Comparison of ENCODE assay signal across 2 cellular contexts in genomic region chr13:102798653-102799543, GRCh38.
TF ChIP-seq lines count a peak whose summit lies in the region.

A gene with protein sequence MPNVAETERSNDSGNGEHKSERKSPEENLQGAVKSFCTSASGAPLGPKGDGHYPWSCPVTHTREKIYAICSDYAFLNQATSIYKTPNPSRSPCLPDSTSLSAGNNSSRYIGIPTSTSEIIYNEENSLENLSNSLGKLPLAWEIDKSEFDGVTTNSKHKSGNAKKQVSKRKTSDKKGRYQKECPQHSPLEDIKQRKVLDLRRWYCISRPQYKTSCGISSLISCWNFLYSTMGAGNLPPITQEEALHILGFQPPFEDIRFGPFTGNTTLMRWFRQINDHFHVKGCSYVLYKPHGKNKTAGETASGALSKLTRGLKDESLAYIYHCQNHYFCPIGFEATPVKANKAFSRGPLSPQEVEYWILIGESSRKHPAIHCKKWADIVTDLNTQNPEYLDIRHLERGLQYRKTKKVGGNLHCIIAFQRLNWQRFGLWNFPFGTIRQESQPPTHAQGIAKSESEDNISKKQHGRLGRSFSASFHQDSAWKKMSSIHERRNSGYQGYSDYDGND (plus strand): TSS chr13:102799119. CDS start chr13:102807268, 8,149 bp downstream.
Gene POGLUT2 (minus strand): TSS chr13:102798976. CDS start chr13:102798670, 306 bp downstream.

TF ChIP-seq in HEK293, 187 proteins besides CTCF, POLR2A, EP300 and RAD21 (continued from another document and continues in another):
- TF ChIP-seq ZBTB11 (tag by site-specific recombination; conservative IDR thresholded peaks at IDR 0.05; ENCODE audit: low read depth), result no peak; the same call in 1 of the 2 replicates
- TF ChIP-seq ZNF629 (tag by site-specific recombination; IDR thresholded peaks at IDR 0.05), result peak; percentile 23; the same call in 1 of the 2 replicates
- no peak for TF ChIP-seq ZNF707 (tag by site-specific recombination; IDR thresholded peaks at IDR 0.05)
- TF ChIP-seq ZNF558 (tag by site-specific recombination; IDR thresholded peaks at IDR 0.05), result no peak
- TF ChIP-seq EGR2 (tag by site-specific recombination; IDR thresholded peaks at IDR 0.05; ENCODE audit: low read depth), result no peak
- TF ChIP-seq ZNF404 (tag by site-specific recombination; IDR thresholded peaks at IDR 0.05), result no peak
- TF ChIP-seq, protein P1, sequence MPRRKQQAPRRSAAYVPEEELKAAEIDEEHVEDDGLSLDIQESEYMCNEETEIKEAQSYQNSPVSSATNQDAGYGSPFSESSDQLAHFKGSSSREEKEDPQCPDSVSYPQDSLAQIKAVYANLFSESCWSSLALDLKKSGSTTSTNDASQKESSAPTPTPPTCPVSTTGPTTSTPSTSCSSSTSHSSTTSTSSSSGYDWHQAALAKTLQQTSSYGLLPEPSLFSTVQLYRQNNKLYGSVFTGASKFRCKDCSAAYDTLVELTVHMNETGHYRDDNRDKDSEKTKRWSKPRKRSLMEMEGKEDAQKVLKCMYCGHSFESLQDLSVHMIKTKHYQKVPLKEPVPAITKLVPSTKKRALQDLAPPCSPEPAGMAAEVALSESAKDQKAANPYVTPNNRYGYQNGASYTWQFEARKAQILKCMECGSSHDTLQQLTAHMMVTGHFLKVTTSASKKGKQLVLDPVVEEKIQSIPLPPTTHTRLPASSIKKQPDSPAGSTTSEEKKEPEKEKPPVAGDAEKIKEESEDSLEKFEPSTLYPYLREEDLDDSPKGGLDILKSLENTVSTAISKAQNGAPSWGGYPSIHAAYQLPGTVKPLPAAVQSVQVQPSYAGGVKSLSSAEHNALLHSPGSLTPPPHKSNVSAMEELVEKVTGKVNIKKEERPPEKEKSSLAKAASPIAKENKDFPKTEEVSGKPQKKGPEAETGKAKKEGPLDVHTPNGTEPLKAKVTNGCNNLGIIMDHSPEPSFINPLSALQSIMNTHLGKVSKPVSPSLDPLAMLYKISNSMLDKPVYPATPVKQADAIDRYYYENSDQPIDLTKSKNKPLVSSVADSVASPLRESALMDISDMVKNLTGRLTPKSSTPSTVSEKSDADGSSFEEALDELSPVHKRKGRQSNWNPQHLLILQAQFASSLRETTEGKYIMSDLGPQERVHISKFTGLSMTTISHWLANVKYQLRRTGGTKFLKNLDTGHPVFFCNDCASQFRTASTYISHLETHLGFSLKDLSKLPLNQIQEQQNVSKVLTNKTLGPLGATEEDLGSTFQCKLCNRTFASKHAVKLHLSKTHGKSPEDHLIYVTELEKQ (tag by site-specific recombination; IDR thresholded peaks at IDR 0.05; ENCODE audit: borderline replicate concordance), result peak; percentile 42; the same call in 1 of the 2 replicates
- TF ChIP-seq, protein P2, sequence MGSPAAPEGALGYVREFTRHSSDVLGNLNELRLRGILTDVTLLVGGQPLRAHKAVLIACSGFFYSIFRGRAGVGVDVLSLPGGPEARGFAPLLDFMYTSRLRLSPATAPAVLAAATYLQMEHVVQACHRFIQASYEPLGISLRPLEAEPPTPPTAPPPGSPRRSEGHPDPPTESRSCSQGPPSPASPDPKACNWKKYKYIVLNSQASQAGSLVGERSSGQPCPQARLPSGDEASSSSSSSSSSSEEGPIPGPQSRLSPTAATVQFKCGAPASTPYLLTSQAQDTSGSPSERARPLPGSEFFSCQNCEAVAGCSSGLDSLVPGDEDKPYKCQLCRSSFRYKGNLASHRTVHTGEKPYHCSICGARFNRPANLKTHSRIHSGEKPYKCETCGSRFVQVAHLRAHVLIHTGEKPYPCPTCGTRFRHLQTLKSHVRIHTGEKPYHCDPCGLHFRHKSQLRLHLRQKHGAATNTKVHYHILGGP (tag by site-specific recombination; IDR thresholded peaks at IDR 0.05), result no peak
- no peak for TF ChIP-seq ZNF350 (tag by site-specific recombination; IDR thresholded peaks at IDR 0.05)
- TF ChIP-seq ZSCAN16 (tag by site-specific recombination; IDR thresholded peaks at IDR 0.05), result no peak
- peak; percentile 53 for TF ChIP-seq SP7 (tag by site-specific recombination; IDR thresholded peaks at IDR 0.05)
- TF ChIP-seq, protein P3, sequence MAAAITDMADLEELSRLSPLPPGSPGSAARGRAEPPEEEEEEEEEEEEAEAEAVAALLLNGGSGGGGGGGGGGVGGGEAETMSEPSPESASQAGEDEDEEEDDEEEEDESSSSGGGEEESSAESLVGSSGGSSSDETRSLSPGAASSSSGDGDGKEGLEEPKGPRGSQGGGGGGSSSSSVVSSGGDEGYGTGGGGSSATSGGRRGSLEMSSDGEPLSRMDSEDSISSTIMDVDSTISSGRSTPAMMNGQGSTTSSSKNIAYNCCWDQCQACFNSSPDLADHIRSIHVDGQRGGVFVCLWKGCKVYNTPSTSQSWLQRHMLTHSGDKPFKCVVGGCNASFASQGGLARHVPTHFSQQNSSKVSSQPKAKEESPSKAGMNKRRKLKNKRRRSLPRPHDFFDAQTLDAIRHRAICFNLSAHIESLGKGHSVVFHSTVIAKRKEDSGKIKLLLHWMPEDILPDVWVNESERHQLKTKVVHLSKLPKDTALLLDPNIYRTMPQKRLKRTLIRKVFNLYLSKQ (tag by site-specific recombination; IDR thresholded peaks at IDR 0.05; ENCODE audit: borderline replicate concordance), result no peak
- TF ChIP-seq ZNF776 (tag by site-specific recombination; IDR thresholded peaks at IDR 0.05; ENCODE audit: borderline replicate concordance), result no peak

TF ChIP-seq in SK-N-SH, 30 proteins besides CTCF, POLR2A, EP300 and RAD21 (continued from another document):
- TF ChIP-seq, protein P4, sequence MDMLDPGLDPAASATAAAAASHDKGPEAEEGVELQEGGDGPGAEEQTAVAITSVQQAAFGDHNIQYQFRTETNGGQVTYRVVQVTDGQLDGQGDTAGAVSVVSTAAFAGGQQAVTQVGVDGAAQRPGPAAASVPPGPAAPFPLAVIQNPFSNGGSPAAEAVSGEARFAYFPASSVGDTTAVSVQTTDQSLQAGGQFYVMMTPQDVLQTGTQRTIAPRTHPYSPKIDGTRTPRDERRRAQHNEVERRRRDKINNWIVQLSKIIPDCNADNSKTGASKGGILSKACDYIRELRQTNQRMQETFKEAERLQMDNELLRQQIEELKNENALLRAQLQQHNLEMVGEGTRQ (IDR thresholded peaks at IDR 0.05; ENCODE audit: borderline replicate concordance, low read depth, low read length), result 0 out of 2 replicates have a peak, but pooled peaks have one; percentile 36
- TF ChIP-seq, protein P5, sequence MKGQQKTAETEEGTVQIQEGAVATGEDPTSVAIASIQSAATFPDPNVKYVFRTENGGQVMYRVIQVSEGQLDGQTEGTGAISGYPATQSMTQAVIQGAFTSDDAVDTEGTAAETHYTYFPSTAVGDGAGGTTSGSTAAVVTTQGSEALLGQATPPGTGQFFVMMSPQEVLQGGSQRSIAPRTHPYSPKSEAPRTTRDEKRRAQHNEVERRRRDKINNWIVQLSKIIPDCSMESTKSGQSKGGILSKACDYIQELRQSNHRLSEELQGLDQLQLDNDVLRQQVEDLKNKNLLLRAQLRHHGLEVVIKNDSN (IDR thresholded peaks at IDR 0.05; ENCODE audit: borderline replicate concordance, low read depth), result peak; percentile 79; the same call in 1 of the 2 replicates
- TF ChIP-seq RXRA (IDR thresholded peaks at IDR 0.05; ENCODE audit: borderline replicate concordance, low read depth) (no peak), TCF12 (IDR thresholded peaks at IDR 0.05) (no peak), TEAD4 (IDR thresholded peaks at IDR 0.05; ENCODE audit: borderline replicate concordance, insufficient read depth) (no peak), JUND (IDR thresholded peaks at IDR 0.05) (no peak), MEF2A (IDR thresholded peaks at IDR 0.05; ENCODE audit: borderline replicate concordance, low read depth) (no peak), REST (IDR thresholded peaks at IDR 0.05; ENCODE audit: low read depth, low read length) (no peak), FOSL2 (IDR thresholded peaks at IDR 0.05; ENCODE audit: borderline replicate concordance, low read depth) (no peak), EZH2phosphoT487 (IDR thresholded peaks at IDR 0.05; ENCODE audit: borderline replicate concordance, low read depth) (no peak), TAF1 (IDR thresholded peaks at IDR 0.05; ENCODE audit: borderline replicate concordance, low read depth, low read length) (peak; percentile 60), MAX (IDR thresholded peaks at IDR 0.05; ENCODE audit: low read depth) (peak; percentile 44), SMC3 (IDR thresholded peaks at IDR 0.05; ENCODE audit: low read depth, low read length) (no peak), ZBTB33 (IDR thresholded peaks at IDR 0.05; ENCODE audit: borderline replicate concordance, low read depth) (no peak), NRF1 (IDR thresholded peaks at IDR 0.05; ENCODE audit: low read depth, low read length) (peak; percentile 26; the same call in 1 of the 2 replicates), FOXJ3 (CRISPR knock-in tag; IDR thresholded peaks at IDR 0.05) (no peak), MXI1 (IDR thresholded peaks at IDR 0.05; ENCODE audit: low read depth, low read length) (peak; percentile 86), POLR2AphosphoS5 (IDR thresholded peaks at IDR 0.05; ENCODE audit: low read depth, low read length) (peak; percentile 69), CHD2 (IDR thresholded peaks at IDR 0.05; ENCODE audit: low read length, partially characterized antibody) (peak; percentile 90), GATA2 (CRISPR knock-in tag; IDR thresholded peaks at IDR 0.05) (no peak), NFIC (IDR thresholded peaks at IDR 0.05; ENCODE audit: borderline replicate concordance) (no peak), PBX3 (IDR thresholded peaks at IDR 0.05) (no peak), YY1 (IDR thresholded peaks at IDR 0.05; ENCODE audit: low read depth) (no peak)
- TF ChIP-seq, protein P6, sequence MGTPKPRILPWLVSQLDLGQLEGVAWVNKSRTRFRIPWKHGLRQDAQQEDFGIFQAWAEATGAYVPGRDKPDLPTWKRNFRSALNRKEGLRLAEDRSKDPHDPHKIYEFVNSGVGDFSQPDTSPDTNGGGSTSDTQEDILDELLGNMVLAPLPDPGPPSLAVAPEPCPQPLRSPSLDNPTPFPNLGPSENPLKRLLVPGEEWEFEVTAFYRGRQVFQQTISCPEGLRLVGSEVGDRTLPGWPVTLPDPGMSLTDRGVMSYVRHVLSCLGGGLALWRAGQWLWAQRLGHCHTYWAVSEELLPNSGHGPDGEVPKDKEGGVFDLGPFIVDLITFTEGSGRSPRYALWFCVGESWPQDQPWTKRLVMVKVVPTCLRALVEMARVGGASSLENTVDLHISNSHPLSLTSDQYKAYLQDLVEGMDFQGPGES (IDR thresholded peaks at IDR 0.05; ENCODE audit: low read depth, low read length), result peak; percentile 88
